27 cellular contexts compared by ENCODE assay signal in the genomic region with DNA sequence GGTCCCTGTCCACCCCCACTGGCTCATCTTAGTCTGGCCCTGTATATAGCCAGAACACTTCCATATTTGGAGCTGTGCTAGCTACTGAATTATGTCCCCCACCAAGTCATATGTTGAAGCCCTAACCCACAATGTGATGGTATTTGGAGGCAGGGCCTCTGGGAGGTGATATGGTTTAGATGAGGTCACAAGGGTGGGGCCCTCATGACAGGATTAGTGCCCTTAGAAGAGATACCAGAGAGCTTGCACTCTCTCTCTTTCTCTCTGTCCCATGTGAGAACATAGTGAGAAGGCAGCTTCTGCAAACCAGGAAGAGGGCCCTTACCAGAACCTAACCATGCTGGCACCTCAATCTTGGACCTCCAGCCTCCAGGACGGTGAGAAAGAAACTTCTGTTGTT.
"Had no signal": no experiment of that assay in that cellular context is flagged by ENCODE, and none has a peak within 500 bp of the region (broad histone marks: within the 10 kb centered on the region; RNA-seq: fewer than 3 reads in every experiment).

No MANE protein-coding gene starts in this region.

- H3K27me3 Mint-ChIP-seq: activated CD8-positive, alpha-beta T cell treated with anti-CD3 and anti-CD28 coated beads for 36 hours; activated naive CD8-positive, alpha-beta T cell; activated T-cell treated with anti-CD3 and anti-CD28 coated beads, Interleukin-2, amount 50 U/mL, for 24 hours had no signal

- ATAC-seq: activated CD4-positive, CD25-positive, alpha-beta regulatory T cell treated with anti-CD3 and anti-CD28 coated beads, Interleukin-2, amount 50 U/mL, for 24 hours; activated CD8-positive, alpha-beta T cell treated with anti-CD3 and anti-CD28 coated beads for 36 hours; Panc1; Right ventricle myocardium inferior had no signal

- H3K27me3 ChIP-seq: brain microvascular endothelial cell, MG63, SJCRH30 had no signal

- H3K4me3 Mint-ChIP-seq: activated CD8-positive, alpha-beta T cell treated with anti-CD3 and anti-CD28 coated beads for 36 hours; activated naive CD4-positive, alpha-beta T cell treated with anti-CD3 and anti-CD28 coated beads for 36 hours; activated naive CD8-positive, alpha-beta T cell; activated T-cell treated with anti-CD3 and anti-CD28 coated beads, Interleukin-2, amount 50 U/mL, for 24 hours; T-helper 2 cell treated with Interferon-gamma antibody and Interleukin-4, amounts not matched to agents 5 μg/mL and 100 μg/mL, for 36 hours had no signal

- H3K27ac Mint-ChIP-seq: activated CD8-positive, alpha-beta T cell treated with anti-CD3 and anti-CD28 coated beads for 36 hours; activated naive CD4-positive, alpha-beta T cell treated with anti-CD3 and anti-CD28 coated beads for 36 hours; activated naive CD8-positive, alpha-beta T cell; activated T-cell treated with anti-CD3 and anti-CD28 coated beads, Interleukin-2, amount 50 U/mL, for 24 hours; T-helper 2 cell treated with Interferon-gamma antibody and Interleukin-4, amounts not matched to agents 5 μg/mL and 100 μg/mL, for 36 hours had no signal

- H3K9ac ChIP-seq: SK-N-SH had no signal

- H3K27ac ChIP-seq: brain microvascular endothelial cell, SJCRH30 had no signal

- H3K4me1 ChIP-seq: SJCRH30 had no signal

- H3K9me3 ChIP-seq: SJCRH30, SK-N-SH had no signal

- DNase-seq: activated CD4-positive, alpha-beta T cell treated with anti-CD3 and anti-CD28 coated beads for 4 hours; activated CD8-positive, alpha-beta T cell treated with anti-CD3 and anti-CD28 coated beads for 36 hours; activated gamma-delta T cell; activated naive CD4-positive, alpha-beta T cell treated with anti-CD3 and anti-CD28 coated beads for 36 hours; activated T-cell treated with anti-CD3 and anti-CD28 coated beads, Interleukin-2, amount 50 U/mL, for 24 hours; amygdala; brain microvascular endothelial cell; MG63; MV-4-11; NCI-H1092 treated with DMSO at 0.1 percent for 48 hours; NCI-H1417 treated with DMSO at 0.1 percent for 48 hours; NCI-H1694; NCI-H2029; NCI-H2107; NCI-H345; NCI-H510A; NCI-H526 treated with DMSO at 0.1 percent for 48 hours; NCI-H82; OCI-M1; RPMI8226; SJCRH30; SK-N-SH had no signal

- H3K4me3 ChIP-seq: MG63, SJCRH30 had no signal

- H3K36me3 ChIP-seq: brain microvascular endothelial cell, MG63, SJCRH30 had no signal

- H3K4me2 ChIP-seq: SK-N-SH had no signal
